Comparison of ENCODE assay signal across 22 cellular contexts in genomic region chr20:59578602-59579403, GRCh38. TPM values are rescaled to one million over a fixed set of nuclear protein-coding genes. Genes with fewer than 3 reads are reported as not detected.
"Had no signal": no experiment of that assay in that cellular context is flagged by ENCODE, and none has a peak within 500 bp of the region (broad histone marks: within the 10 kb centered on the region; RNA-seq: fewer than 3 reads in every experiment).

No MANE protein-coding gene starts in this region.

- H3K27ac ChIP-seq: ascending aorta, hepatocyte, thyroid gland had no signal

- H3K9me3 Mint-ChIP-seq: activated B cell treated with CpG ODN at 0.5 μM for 24 hours; activated CD8-positive, alpha-beta T cell treated with anti-CD3 and anti-CD28 coated beads for 36 hours; activated naive CD4-positive, alpha-beta T cell treated with anti-CD3 and anti-CD28 coated beads for 36 hours; activated T-helper 17 cell treated with anti-CD3 and anti-CD28 coated beads, Interleukin-2, amount 50 U/mL, for 72 hours; dendritic cell treated with granulocyte-macrophage colony-stimulating factor and Interleukin-4, amounts not matched to agents 40 ng/mL and 50 ng/mL, for 4 days; naive thymus-derived CD8-positive, alpha-beta T cell; T-helper 2 cell treated with Interferon-gamma antibody and Interleukin-4, amounts not matched to agents 5 μg/mL and 100 μg/mL, for 36 hours had no signal

- H3K4me1 Mint-ChIP-seq: activated B cell treated with CpG ODN at 0.5 μM for 24 hours; activated T-helper 17 cell treated with anti-CD3 and anti-CD28 coated beads, Interleukin-2, amount 50 U/mL, for 72 hours had no signal

- H3K36me3 ChIP-seq: ascending aorta, thyroid gland had no signal

- H3K27me3 ChIP-seq: ascending aorta had no signal

- H3K9me3 ChIP-seq: ascending aorta, thyroid gland had no signal

- H3K4me3 Mint-ChIP-seq: activated B cell treated with CpG ODN at 0.5 μM for 24 hours; activated CD8-positive, alpha-beta T cell treated with anti-CD3 and anti-CD28 coated beads for 36 hours; activated naive CD4-positive, alpha-beta T cell treated with anti-CD3 and anti-CD28 coated beads for 36 hours; activated T-helper 17 cell treated with anti-CD3 and anti-CD28 coated beads, Interleukin-2, amount 50 U/mL, for 72 hours; dendritic cell treated with granulocyte-macrophage colony-stimulating factor and Interleukin-4, amounts not matched to agents 40 ng/mL and 50 ng/mL, for 4 days; naive thymus-derived CD8-positive, alpha-beta T cell; T-helper 2 cell treated with Interferon-gamma antibody and Interleukin-4, amounts not matched to agents 5 μg/mL and 100 μg/mL, for 36 hours had no signal

- DNase-seq: activated B cell treated with CpG ODN at 0.5 μM for 24 hours; activated CD4-positive, alpha-beta T cell treated with anti-CD3 and anti-CD28 coated beads for 4 hours; activated CD8-positive, alpha-beta T cell treated with anti-CD3 and anti-CD28 coated beads for 36 hours; activated naive CD4-positive, alpha-beta T cell treated with anti-CD3 and anti-CD28 coated beads for 36 hours; activated T-cell treated with anti-CD3 and anti-CD28 coated beads, Interleukin-2, amount 50 U/mL, for 1 hour; effector memory CD4-positive, alpha-beta T cell; mesendoderm; nucleus accumbens; retina; stimulated activated CD4-positive, alpha-beta T cell treated with anti-CD3 and anti-CD28 coated beads, Interleukin-12 subunit alpha, Interleukin-12 subunit beta, amount 100 ng/mL, for 4 hours; stimulated activated CD4-positive, alpha-beta T cell treated with anti-CD3 and anti-CD28 coated beads, Interleukin-1b, Interleukin-23, amount 100 ng/mL, for 48 hours; stimulated activated naive CD4-positive, alpha-beta T cell treated with Interleukin-2 at 50 U/mL for 16 hours; thyroid gland had no signal

- H3K4me3 ChIP-seq: ascending aorta, hepatocyte, thyroid gland had no signal

- H3K27ac Mint-ChIP-seq: activated B cell treated with CpG ODN at 0.5 μM for 24 hours; activated CD8-positive, alpha-beta T cell treated with anti-CD3 and anti-CD28 coated beads for 36 hours; activated naive CD4-positive, alpha-beta T cell treated with anti-CD3 and anti-CD28 coated beads for 36 hours; activated T-helper 17 cell treated with anti-CD3 and anti-CD28 coated beads, Interleukin-2, amount 50 U/mL, for 72 hours; dendritic cell treated with granulocyte-macrophage colony-stimulating factor and Interleukin-4, amounts not matched to agents 40 ng/mL and 50 ng/mL, for 4 days; naive thymus-derived CD8-positive, alpha-beta T cell; T-helper 2 cell treated with Interferon-gamma antibody and Interleukin-4, amounts not matched to agents 5 μg/mL and 100 μg/mL, for 36 hours had no signal

- ATAC-seq: activated CD8-positive, alpha-beta T cell treated with anti-CD3 and anti-CD28 coated beads for 36 hours; activated T-helper 17 cell treated with anti-CD3 and anti-CD28 coated beads, Interleukin-2, amount 50 U/mL, for 72 hours; naive thymus-derived CD8-positive, alpha-beta T cell had no signal

- H3K4me1 ChIP-seq: ascending aorta, thyroid gland had no signal

RNA-seq across cellular contexts. Expression of gene PHACTR3, which starts 25.5 kb away (rescaled TPM):
- total RNA-seq: activated B cell treated with CpG ODN at 0.5 μM for 24 hours; activated CD8-positive, alpha-beta T cell treated with anti-CD3 and anti-CD28 coated beads for 36 hours; activated naive CD4-positive, alpha-beta T cell treated with anti-CD3 and anti-CD28 coated beads for 36 hours; activated T-helper 17 cell treated with anti-CD3 and anti-CD28 coated beads, Interleukin-2, amount 50 U/mL, for 72 hours; ascending aorta; chondrocyte; fibroblast of villous mesenchyme; glomerular endothelial cell; naive thymus-derived CD8-positive, alpha-beta T cell had no signal
- polyA plus RNA-seq: naive thymus-derived CD8-positive, alpha-beta T cell had no signal
